1 cellular context compared by ENCODE assay signal in the genomic region with DNA sequence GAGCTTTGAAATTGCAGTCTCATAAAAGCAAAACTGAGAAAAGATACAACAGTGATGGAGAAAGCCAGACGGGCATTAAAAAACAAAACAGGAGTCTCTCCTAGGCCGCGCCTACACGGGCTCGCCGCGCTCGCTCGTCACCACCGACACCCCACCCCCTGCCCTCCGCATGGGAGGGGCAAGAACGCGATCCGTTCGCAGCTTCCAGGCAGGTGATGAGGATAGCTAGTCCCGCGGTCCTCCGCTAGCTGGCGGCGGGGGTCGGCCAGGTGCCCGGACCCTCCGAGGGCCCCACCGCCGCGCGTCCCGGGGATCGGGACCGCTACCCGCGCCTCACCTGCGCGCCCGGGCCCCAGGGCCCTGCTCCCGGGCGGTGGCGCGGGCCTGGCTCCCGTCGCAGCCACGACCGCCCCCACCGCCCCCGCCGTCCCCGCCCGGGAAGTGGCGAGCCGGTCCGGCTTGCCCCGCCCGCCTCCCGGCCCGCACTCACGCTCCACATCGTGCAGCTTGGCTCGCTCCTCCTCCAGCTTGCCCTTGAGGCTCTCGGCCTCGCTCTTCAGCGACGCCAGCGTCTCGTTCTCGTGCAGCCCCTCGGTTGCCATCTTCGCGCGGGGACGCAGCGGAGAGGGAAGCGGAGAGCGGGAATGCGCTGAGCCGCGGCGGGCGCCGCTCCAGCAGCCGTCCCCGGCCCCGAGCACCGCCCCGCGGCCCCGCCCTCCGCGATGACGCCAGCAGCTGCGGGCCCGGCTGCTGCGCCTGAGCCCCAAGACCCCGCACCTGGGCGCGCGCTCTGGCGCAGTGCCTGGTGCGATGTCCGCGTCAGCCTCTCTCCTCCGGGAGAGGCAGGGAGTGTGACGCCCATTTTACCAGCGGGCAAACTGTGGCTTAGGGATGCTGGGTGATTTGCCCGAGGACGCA.
A peak's percentile ranks its signal among the peaks of the same experiment; 100 is the strongest.
TF ChIP-seq lines count a peak whose summit lies in the region.

No MANE protein-coding gene starts in this region.

TF ChIP-seq in HEK293, 187 proteins besides CTCF, POLR2A, EP300 and RAD21 (continued from another document):
- no peak for TF ChIP-seq ZNF292 (tag by site-specific recombination; IDR thresholded peaks at IDR 0.05; ENCODE audit: borderline replicate concordance, low read depth)
- TF ChIP-seq PRDM2 (tag by site-specific recombination; IDR thresholded peaks at IDR 0.05; ENCODE audit: borderline replicate concordance), result no peak
- TF ChIP-seq ZNF623 (tag by site-specific recombination; IDR thresholded peaks at IDR 0.05), result no peak
- no peak for TF ChIP-seq OVOL3 (tag by site-specific recombination; IDR thresholded peaks at IDR 0.05)
- TF ChIP-seq, protein P1, sequence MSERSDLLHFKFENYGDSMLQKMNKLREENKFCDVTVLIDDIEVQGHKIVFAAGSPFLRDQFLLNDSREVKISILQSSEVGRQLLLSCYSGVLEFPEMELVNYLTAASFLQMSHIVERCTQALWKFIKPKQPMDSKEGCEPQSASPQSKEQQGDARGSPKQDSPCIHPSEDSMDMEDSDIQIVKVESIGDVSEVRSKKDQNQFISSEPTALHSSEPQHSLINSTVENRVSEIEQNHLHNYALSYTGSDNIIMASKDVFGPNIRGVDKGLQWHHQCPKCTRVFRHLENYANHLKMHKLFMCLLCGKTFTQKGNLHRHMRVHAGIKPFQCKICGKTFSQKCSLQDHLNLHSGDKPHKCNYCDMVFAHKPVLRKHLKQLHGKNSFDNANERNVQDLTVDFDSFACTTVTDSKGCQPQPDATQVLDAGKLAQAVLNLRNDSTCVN (tag by site-specific recombination; optimal IDR thresholded peaks at IDR 0.05), result peak; percentile 85
- no peak for TF ChIP-seq ZNF10 (tag by site-specific recombination; IDR thresholded peaks at IDR 0.05)
- TF ChIP-seq TRIM28 (IDR thresholded peaks at IDR 0.05; ENCODE audit: borderline replicate concordance, low read length), result no peak
- no peak for TF ChIP-seq ZNF837 (tag by site-specific recombination; IDR thresholded peaks at IDR 0.05)
- no peak for TF ChIP-seq ZSCAN18 (tag by site-specific recombination; IDR thresholded peaks at IDR 0.05)
- TF ChIP-seq, protein P2, sequence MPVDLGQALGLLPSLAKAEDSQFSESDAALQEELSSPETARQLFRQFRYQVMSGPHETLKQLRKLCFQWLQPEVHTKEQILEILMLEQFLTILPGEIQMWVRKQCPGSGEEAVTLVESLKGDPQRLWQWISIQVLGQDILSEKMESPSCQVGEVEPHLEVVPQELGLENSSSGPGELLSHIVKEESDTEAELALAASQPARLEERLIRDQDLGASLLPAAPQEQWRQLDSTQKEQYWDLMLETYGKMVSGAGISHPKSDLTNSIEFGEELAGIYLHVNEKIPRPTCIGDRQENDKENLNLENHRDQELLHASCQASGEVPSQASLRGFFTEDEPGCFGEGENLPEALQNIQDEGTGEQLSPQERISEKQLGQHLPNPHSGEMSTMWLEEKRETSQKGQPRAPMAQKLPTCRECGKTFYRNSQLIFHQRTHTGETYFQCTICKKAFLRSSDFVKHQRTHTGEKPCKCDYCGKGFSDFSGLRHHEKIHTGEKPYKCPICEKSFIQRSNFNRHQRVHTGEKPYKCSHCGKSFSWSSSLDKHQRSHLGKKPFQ (tag by site-specific recombination; IDR thresholded peaks at IDR 0.05), result no peak
- TF ChIP-seq ZNF132 (tag by site-specific recombination; IDR thresholded peaks at IDR 0.05; ENCODE audit: borderline replicate concordance), result no peak
- peak; percentile 82 for TF ChIP-seq ZNF629 (tag by site-specific recombination; IDR thresholded peaks at IDR 0.05)
- TF ChIP-seq ZNF660 (tag by site-specific recombination; IDR thresholded peaks at IDR 0.05), result peak; percentile 29; the same call in 1 of the 2 replicates
- TF ChIP-seq ZBTB8A (tag by site-specific recombination; IDR thresholded peaks at IDR 0.05), result peak; percentile 78
- TF ChIP-seq, protein P3, sequence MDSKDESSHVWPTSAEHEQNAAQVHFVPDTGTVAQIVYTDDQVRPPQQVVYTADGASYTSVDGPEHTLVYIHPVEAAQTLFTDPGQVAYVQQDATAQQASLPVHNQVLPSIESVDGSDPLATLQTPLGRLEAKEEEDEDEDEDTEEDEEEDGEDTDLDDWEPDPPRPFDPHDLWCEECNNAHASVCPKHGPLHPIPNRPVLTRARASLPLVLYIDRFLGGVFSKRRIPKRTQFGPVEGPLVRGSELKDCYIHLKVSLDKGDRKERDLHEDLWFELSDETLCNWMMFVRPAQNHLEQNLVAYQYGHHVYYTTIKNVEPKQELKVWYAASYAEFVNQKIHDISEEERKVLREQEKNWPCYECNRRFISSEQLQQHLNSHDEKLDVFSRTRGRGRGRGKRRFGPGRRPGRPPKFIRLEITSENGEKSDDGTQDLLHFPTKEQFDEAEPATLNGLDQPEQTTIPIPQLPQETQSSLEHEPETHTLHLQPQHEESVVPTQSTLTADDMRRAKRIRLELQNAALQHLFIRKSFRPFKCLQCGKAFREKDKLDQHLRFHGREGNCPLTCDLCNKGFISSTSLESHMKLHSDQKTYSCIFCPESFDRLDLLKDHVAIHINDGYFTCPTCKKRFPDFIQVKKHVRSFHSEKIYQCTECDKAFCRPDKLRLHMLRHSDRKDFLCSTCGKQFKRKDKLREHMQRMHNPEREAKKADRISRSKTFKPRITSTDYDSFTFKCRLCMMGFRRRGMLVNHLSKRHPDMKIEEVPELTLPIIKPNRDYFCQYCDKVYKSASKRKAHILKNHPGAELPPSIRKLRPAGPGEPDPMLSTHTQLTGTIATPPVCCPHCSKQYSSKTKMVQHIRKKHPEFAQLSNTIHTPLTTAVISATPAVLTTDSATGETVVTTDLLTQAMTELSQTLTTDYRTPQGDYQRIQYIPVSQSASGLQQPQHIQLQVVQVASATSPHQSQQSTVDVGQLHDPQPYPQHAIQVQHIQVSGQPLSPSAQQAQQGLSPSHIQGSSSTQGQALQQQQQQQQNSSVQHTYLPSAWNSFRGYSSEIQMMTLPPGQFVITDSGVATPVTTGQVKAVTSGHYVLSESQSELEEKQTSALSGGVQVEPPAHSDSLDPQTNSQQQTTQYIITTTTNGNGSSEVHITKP (tag by site-specific recombination; IDR thresholded peaks at IDR 0.05), result 0 out of 2 replicates have a peak, but pooled peaks have one; percentile 13
- TF ChIP-seq ZNF2 (tag by site-specific recombination; IDR thresholded peaks at IDR 0.05), result no peak
- no peak for TF ChIP-seq ZNF585B (tag by site-specific recombination; IDR thresholded peaks at IDR 0.05)
- TF ChIP-seq ZNF76 (tag by site-specific recombination; IDR thresholded peaks at IDR 0.05; ENCODE audit: borderline replicate concordance, low read depth), result no peak
- TF ChIP-seq SCRT1 (tag by site-specific recombination; IDR thresholded peaks at IDR 0.05; ENCODE audit: borderline replicate concordance), result no peak
- TF ChIP-seq KLF1 (tag by site-specific recombination; IDR thresholded peaks at IDR 0.05), result no peak
- no peak for TF ChIP-seq ZNF488 (tag by site-specific recombination; IDR thresholded peaks at IDR 0.05)
- no peak for TF ChIP-seq ZNF324 (tag by site-specific recombination; IDR thresholded peaks at IDR 0.05)
- no peak for TF ChIP-seq GFI1B (tag by site-specific recombination; IDR thresholded peaks at IDR 0.05)
